11 cellular contexts compared by ENCODE assay signal in the genomic region with DNA sequence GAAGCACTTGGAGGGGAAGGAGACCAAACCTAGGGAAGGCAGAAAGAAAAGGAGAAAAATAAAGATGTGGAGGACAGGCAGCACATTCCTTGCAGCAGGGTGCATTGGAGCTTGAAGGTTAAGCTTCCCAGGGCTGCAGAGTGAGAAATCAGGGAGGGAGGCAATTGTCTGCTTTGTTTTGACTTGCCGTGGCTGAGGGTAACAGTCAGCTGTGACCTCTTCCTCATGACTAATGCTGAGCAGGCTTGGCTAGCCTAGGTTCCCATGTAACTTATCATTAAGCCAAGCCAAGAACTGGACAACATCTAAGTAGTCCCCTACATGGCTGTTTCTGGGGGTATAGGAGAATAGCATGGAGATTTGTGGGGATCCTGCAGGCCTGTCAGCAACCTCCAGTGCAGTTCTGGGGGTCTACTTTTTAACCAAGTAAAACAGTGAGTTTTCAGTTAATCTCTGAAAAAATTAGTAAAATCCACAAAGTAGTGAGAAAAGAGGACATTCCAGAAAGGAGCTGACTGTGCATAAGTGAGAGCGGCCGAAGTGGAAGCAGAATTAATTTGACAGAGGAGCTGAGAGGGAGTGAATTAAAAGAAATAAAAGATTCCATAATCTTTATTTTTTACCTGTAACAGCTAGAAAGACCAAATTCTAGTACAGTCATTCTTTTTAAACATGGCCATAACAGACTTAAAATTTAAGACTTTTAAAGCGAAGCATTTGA.
A peak's percentile ranks its signal among the peaks of the same experiment; 100 is the strongest.
DNase-seq lines count a peak whose midpoint lies in the region; ATAC-seq and TF ChIP-seq lines count a peak whose summit lies in the region.
"Had no signal": no experiment of that assay in that cellular context is flagged by ENCODE, and none has a peak within 500 bp of the region (broad histone marks: within the 10 kb centered on the region; RNA-seq: fewer than 3 reads in every experiment).

No MANE protein-coding gene starts in this region.

- TF ChIP-seq CTCF in AG04449 (IDR thresholded peaks at IDR 0.05; ENCODE audit: insufficient read depth, low read length, missing control alignments) (peak; percentile 35), fibroblast of lung (conservative IDR thresholded peaks at IDR 0.05 in 1 of 2, IDR thresholded peaks at IDR 0.05 in 1 of 2; ENCODE audit: low read depth in 1 of 2, low read length in 2 of 2) (peak; percentile 30 to 44), neural cell (IDR thresholded peaks at IDR 0.05; ENCODE audit: poor library complexity, severe bottlenecking) (no peak), PC-3 (conservative IDR thresholded peaks at IDR 0.05; ENCODE audit: low read depth, low read length) (no peak)

- POLR2A ChIA-PET in AG04449 (lab: Yijun Ruan, JAX): no interaction called here
- POLR2A ChIA-PET in PC-3 (lab: Charles Lee; ENCODE audit: unreplicated experiment): no interaction called here

- H3K9ac ChIP-seq in fibroblast of lung (ENCODE audit: insufficient read depth, low read length) (no peak overlapping the region), neural cell (ENCODE audit: low read length) (no peak overlapping the region), PC-3 (ENCODE audit: low read length) (no peak overlapping the region)

- CTCF ChIA-PET in AG04449 (lab: Yijun Ruan, JAX): interaction anchor here (1.0 to 1.3 kb wide), 3 partner anchors 56 to 659 kb away, joined by 3 to 4 read pairs (median 4); no protein-coding TSS in a partner anchor
- CTCF ChIA-PET in PC-3 (lab: Charles Lee): no interaction called here

- H3K36me3 Mint-ChIP-seq in activated T-helper 2 cell treated with anti-CD3 and anti-CD28 coated beads, Interferon-gamma antibody, Interleukin-2, Interleukin-4, amounts not matched to agents 10 μg/mL and 5 μg/mL and 100 μg/mL, durations not matched to agents 14 hours and 24 hours and 36 hours (ENCODE audit: low read depth): no peaks in the 10 kb centered on the region
- H3K36me3 Mint-ChIP-seq: activated naive CD4-positive, alpha-beta T cell treated with anti-CD3 and anti-CD28 coated beads, Interleukin-2, amount 10 ng/mL, durations not matched to agents 7 days and 5 days had no signal

- H3K27me3 Mint-ChIP-seq in activated T-helper 2 cell treated with anti-CD3 and anti-CD28 coated beads, Interferon-gamma antibody, Interleukin-2, Interleukin-4, amounts not matched to agents 10 μg/mL and 5 μg/mL and 100 μg/mL, durations not matched to agents 14 hours and 24 hours and 36 hours (ENCODE audit: low read depth): no peaks in the 10 kb centered on the region
- H3K27me3 Mint-ChIP-seq: activated naive CD4-positive, alpha-beta T cell treated with anti-CD3 and anti-CD28 coated beads, Interleukin-2, amount 10 ng/mL, durations not matched to agents 7 days and 5 days had no signal

- intact Hi-C loops in activated T-helper 2 cell treated with anti-CD3 and anti-CD28 coated beads, Interferon-gamma antibody, Interleukin-2, Interleukin-4, amounts not matched to agents 10 μg/mL and 5 μg/mL and 100 μg/mL, durations not matched to agents 14 hours and 24 hours and 36 hours (cut with micrococcal nuclease): no loop called here
- intact Hi-C loops in PC-3 (cut with micrococcal nuclease): no loop called here

- H3K27ac ChIP-seq in fibroblast of lung (ENCODE audit: insufficient read depth, low read length): no peak overlapping the region
- peak overlapping the region; percentile 17 for H3K27ac ChIP-seq in neural cell (ENCODE audit: low read length)
- H3K27ac ChIP-seq in PC-3 (ENCODE audit: low read length): no peak overlapping the region

- H3K36me3 ChIP-seq in fibroblast of lung (ENCODE audit: control insufficient read depth, insufficient read depth, low read length) (no peaks in the 10 kb centered on the region), neural cell (ENCODE audit: insufficient read depth, low read length) (no peaks in the 10 kb centered on the region), PC-3 (ENCODE audit: low read depth, low read length) (no peaks in the 10 kb centered on the region)

- H3K4me3 Mint-ChIP-seq in activated T-helper 2 cell treated with anti-CD3 and anti-CD28 coated beads, Interferon-gamma antibody, Interleukin-2, Interleukin-4, amounts not matched to agents 10 μg/mL and 5 μg/mL and 100 μg/mL, durations not matched to agents 14 hours and 24 hours and 36 hours (ENCODE audit: low read depth): no peak overlapping the region
- H3K4me3 Mint-ChIP-seq: activated naive CD4-positive, alpha-beta T cell treated with anti-CD3 and anti-CD28 coated beads, Interleukin-2, amount 10 ng/mL, durations not matched to agents 7 days and 5 days had no signal

- peaks cover 18% of the 10 kb centered on the region for H3K4me1 ChIP-seq in fibroblast of lung (ENCODE audit: control insufficient read depth, extremely low read depth, insufficient read depth, low read length)
- no peaks in the 10 kb centered on the region for H3K4me1 ChIP-seq in PC-3 (ENCODE audit: insufficient read depth, low read length)

- H3K4me1 Mint-ChIP-seq in activated T-helper 2 cell treated with anti-CD3 and anti-CD28 coated beads, Interferon-gamma antibody, Interleukin-2, Interleukin-4, amounts not matched to agents 10 μg/mL and 5 μg/mL and 100 μg/mL, durations not matched to agents 14 hours and 24 hours and 36 hours (ENCODE audit: low read depth): no peaks in the 10 kb centered on the region
- H3K4me1 Mint-ChIP-seq: activated naive CD4-positive, alpha-beta T cell treated with anti-CD3 and anti-CD28 coated beads, Interleukin-2, amount 10 ng/mL, durations not matched to agents 7 days and 5 days had no signal

- no peak for TF ChIP-seq EP300 in neural cell (conservative IDR thresholded peaks at IDR 0.05; ENCODE audit: poor library complexity, severe bottlenecking)

- no peaks in the 10 kb centered on the region for H3K27me3 ChIP-seq in fibroblast of lung (ENCODE audit: control insufficient read depth, insufficient read depth, low read length)
- no peaks in the 10 kb centered on the region for H3K27me3 ChIP-seq in neural cell (ENCODE audit: insufficient read depth, low read depth, low read length)
- no peaks in the 10 kb centered on the region for H3K27me3 ChIP-seq in PC-3 (ENCODE audit: low read length)

- H3K9me3 ChIP-seq in fibroblast of lung (ENCODE audit: control insufficient read depth, insufficient read depth, low read depth, low read length) (no peaks in the 10 kb centered on the region), neural cell (ENCODE audit: low read length) (no peaks in the 10 kb centered on the region), PC-3 (ENCODE audit: low read length) (no peaks in the 10 kb centered on the region)

- H3F3A ChIP-seq in neural cell (ENCODE audit: insufficient read depth, low read length, poor library complexity, severe bottlenecking) (no peaks in the 10 kb centered on the region), PC-3 (ENCODE audit: low read length, unreplicated experiment) (no peaks in the 10 kb centered on the region)

- H3K4me3 ChIP-seq in AG04449 (ENCODE audit: low read depth, low read length): no peak overlapping the region
- no peak overlapping the region for H3K4me3 ChIP-seq in fibroblast of lung (replicated peaks in 1 of 4; ENCODE audit: control extremely low read depth in 1 of 4, insufficient read depth in 1 of 4, low read depth in 3 of 4, low read length in 4 of 4)
- no peak overlapping the region for H3K4me3 ChIP-seq in neural cell (ENCODE audit: low read length)
- H3K4me3 ChIP-seq in PC-3 (ENCODE audit: low read length): no peak overlapping the region

- BruUV-seq in PC-3 (replicated peaks; lab: Mats Ljungman, UMichigan): no TSS peak

- DNase-seq in AG04449 (ENCODE audit: low read depth, low spot score): peak; percentile 79
- peak; percentile 25 for DNase-seq in NCI-H2227 treated with DMSO at 0.1 percent for 48 hours (lab: John Stamatoyannopoulos, UW)
- peak; percentile 93 to 97 for DNase-seq in fibroblast of lung (ENCODE audit: low read depth in 2 of 2)
- no peak for DNase-seq in D341Med (ENCODE audit: low spot score)
- no peak for DNase-seq in hepatic stellate cell (ENCODE audit: low spot score)
- no peak for DNase-seq in activated T-helper 2 cell treated with anti-CD3 and anti-CD28 coated beads, Interferon-gamma antibody, Interleukin-2, Interleukin-4, amounts not matched to agents 10 μg/mL and 5 μg/mL and 100 μg/mL, durations not matched to agents 14 hours and 24 hours and 36 hours (ENCODE audit: low spot score)
- DNase-seq in PC-3: no peak
- DNase-seq: activated naive CD4-positive, alpha-beta T cell treated with anti-CD3 and anti-CD28 coated beads, Interleukin-2, amount 10 ng/mL, durations not matched to agents 7 days and 5 days; DMS153; NCI-H774 had no signal

- H3K4me2 ChIP-seq in fibroblast of lung (ENCODE audit: extremely low read depth, insufficient read depth, low read length) (peak overlapping the region; percentile 68), neural cell (ENCODE audit: low read length) (no peak overlapping the region), PC-3 (ENCODE audit: low read length) (no peak overlapping the region)

- TF ChIP-seq RAD21 in neural cell (conservative IDR thresholded peaks at IDR 0.05): no peak

- ATAC-seq in PC-3: no peak

- H3K79me2 ChIP-seq in fibroblast of lung (ENCODE audit: control insufficient read depth, insufficient read depth, low read length) (no peaks in the 10 kb centered on the region), neural cell (replicated peaks; ENCODE audit: insufficient read depth, low read length) (no peaks in the 10 kb centered on the region), PC-3 (ENCODE audit: low read length) (no peaks in the 10 kb centered on the region)

- H2AFZ ChIP-seq in fibroblast of lung (ENCODE audit: low read length): no peak overlapping the region
- no peak overlapping the region for H2AFZ ChIP-seq in neural cell (ENCODE audit: low read depth, low read length)
- H2AFZ ChIP-seq in PC-3 (ENCODE audit: low read length): no peak overlapping the region

- no peaks in the 10 kb centered on the region for H4K20me1 ChIP-seq in fibroblast of lung (ENCODE audit: control insufficient read depth, extremely low read depth, insufficient read depth, low read length)
- no peaks in the 10 kb centered on the region for H4K20me1 ChIP-seq in neural cell (ENCODE audit: insufficient read depth)
- H4K20me1 ChIP-seq in PC-3 (ENCODE audit: low read length): no peaks in the 10 kb centered on the region

- H3K27ac Mint-ChIP-seq in activated T-helper 2 cell treated with anti-CD3 and anti-CD28 coated beads, Interferon-gamma antibody, Interleukin-2, Interleukin-4, amounts not matched to agents 10 μg/mL and 5 μg/mL and 100 μg/mL, durations not matched to agents 14 hours and 24 hours and 36 hours: no peak overlapping the region
- H3K27ac Mint-ChIP-seq: activated naive CD4-positive, alpha-beta T cell treated with anti-CD3 and anti-CD28 coated beads, Interleukin-2, amount 10 ng/mL, durations not matched to agents 7 days and 5 days had no signal

- H3K9me2 ChIP-seq in neural cell (ENCODE audit: insufficient read depth, low read length) (no peaks in the 10 kb centered on the region), PC-3 (replicated peaks; ENCODE audit: low read length) (no peaks in the 10 kb centered on the region)

- no peaks in the 10 kb centered on the region for H3K9me3 Mint-ChIP-seq in activated T-helper 2 cell treated with anti-CD3 and anti-CD28 coated beads, Interferon-gamma antibody, Interleukin-2, Interleukin-4, amounts not matched to agents 10 μg/mL and 5 μg/mL and 100 μg/mL, durations not matched to agents 14 hours and 24 hours and 36 hours
- H3K9me3 Mint-ChIP-seq: activated naive CD4-positive, alpha-beta T cell treated with anti-CD3 and anti-CD28 coated beads, Interleukin-2, amount 10 ng/mL, durations not matched to agents 7 days and 5 days had no signal

TF ChIP-seq in neural cell, 6 proteins besides CTCF, POLR2A, EP300 and RAD21 (continues in another document):
- TF ChIP-seq POLR2AphosphoS5 (IDR thresholded peaks at IDR 0.05): no peak

Comparison
In these comparisons a context has a peak if more than half of its experiments do, and no peak if none do; other contexts are left out.
1. DNase-seq: peak in AG04449 (single experiment), NCI-H2227 treated with DMSO at 0.1 percent for 48 hours (single experiment) and fibroblast of lung (2 of 2); none in D341Med (single experiment), hepatic stellate cell (single experiment), activated T-helper 2 cell treated with anti-CD3 and anti-CD28 coated beads, Interferon-gamma antibody, Interleukin-2, Interleukin-4, amounts not matched to agents 10 μg/mL and 5 μg/mL and 100 μg/mL, durations not matched to agents 14 hours and 24 hours and 36 hours (single experiment) and PC-3 (single experiment).
2. CTCF ChIP-seq: peak in AG04449 (single experiment) and fibroblast of lung (2 of 2); none in neural cell (single experiment) and PC-3 (single experiment).